ENCODE assay signal across 21 cellular contexts in the genomic region with DNA sequence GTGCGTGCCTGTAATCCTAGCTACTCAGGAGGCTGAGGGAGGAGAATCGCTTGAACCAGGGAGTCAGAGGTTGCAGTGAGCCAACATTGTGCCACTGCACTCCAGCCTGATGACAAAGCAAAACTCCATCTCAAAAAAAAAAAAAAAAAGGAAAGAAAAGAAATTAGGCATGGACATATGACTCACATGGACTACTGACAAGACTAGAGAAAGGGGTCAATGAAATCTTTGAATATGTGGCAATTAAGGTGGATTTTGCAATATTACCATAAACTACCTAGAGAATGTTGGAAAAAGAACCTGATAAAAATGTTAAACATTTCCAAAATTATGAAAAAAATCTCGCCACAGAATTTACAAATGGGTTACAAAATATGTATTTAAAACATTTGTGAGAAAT.
DNase-seq lines count a peak whose midpoint lies in the region; ATAC-seq and TF ChIP-seq lines count a peak whose summit lies in the region.
"Had no signal": no experiment of that assay in that cellular context is flagged by ENCODE, and none has a peak within 500 bp of the region (broad histone marks: within the 10 kb centered on the region; RNA-seq: fewer than 3 reads in every experiment).

No MANE protein-coding gene starts in this region.

- DNase-seq in GM03348 (ENCODE audit: low spot score) (peak; percentile 6), PC-3 (peak; percentile 39), cardiac fibroblast (ENCODE audit: low read depth in 2 of 2) (peak; percentile 67 to 84), omental fat pad (ENCODE audit: low spot score) (no peak), heart right ventricle (no peak)
- DNase-seq in stimulated activated naive B cell treated with anti-CD40 and anti-IgM and Interleukin-4, amounts not matched to agents 10 μg/mL and 1 μg/mL and 100 μg/mL, for 72 hours: no peak
- DNase-seq: DMS79 treated with DMSO at 0.1 percent for 48 hours; dorsolateral prefrontal cortex; NCI-H1417 treated with DMSO at 0.1 percent for 48 hours; NCI-H510A treated with DMSO at 0.1 percent for 48 hours; Peyer's patch; stimulated activated naive CD4-positive, alpha-beta T cell; T-helper 17 cell; thyroid gland had no signal

- H3K4me3 Mint-ChIP-seq in stimulated activated naive B cell treated with anti-CD40 and anti-IgM and Interleukin-4, amounts not matched to agents 10 μg/mL and 1 μg/mL and 100 μg/mL, for 72 hours: no peak overlapping the region
- H3K4me3 Mint-ChIP-seq: memory B cell, T-helper 17 cell had no signal

- H3K4me1 ChIP-seq in PC-3 (ENCODE audit: insufficient read depth, low read length): peaks cover 35% of the 10 kb centered on the region
- peaks cover 0 to 6% (median 0%) of the 10 kb centered on the region in 9 donors for H3K4me1 ChIP-seq in heart right ventricle
- H3K4me1 ChIP-seq: Peyer's patch, thyroid gland had no signal

- no peak overlapping the region for H3K27ac Mint-ChIP-seq in stimulated activated naive B cell treated with anti-CD40 and anti-IgM and Interleukin-4, amounts not matched to agents 10 μg/mL and 1 μg/mL and 100 μg/mL, for 72 hours
- H3K27ac Mint-ChIP-seq: activated T-helper 2 cell treated with anti-CD3 and anti-CD28 coated beads, Interferon-gamma antibody, Interleukin-2, Interleukin-4, amounts not matched to agents 10 μg/mL and 5 μg/mL and 100 μg/mL, durations not matched to agents 14 hours and 24 hours and 36 hours; memory B cell; T-helper 17 cell had no signal

- no TSS peak for BruUV-seq in PC-3 (replicated peaks; lab: Mats Ljungman, UMichigan)

- H3K36me3 Mint-ChIP-seq in stimulated activated naive B cell treated with anti-CD40 and anti-IgM and Interleukin-4, amounts not matched to agents 10 μg/mL and 1 μg/mL and 100 μg/mL, for 72 hours: no peaks in the 10 kb centered on the region
- H3K36me3 Mint-ChIP-seq: memory B cell had no signal

- no peak for ATAC-seq in PC-3
- peak; percentile 63 for ATAC-seq in omental fat pad (ENCODE audit: low FRiP score)
- no peak for ATAC-seq in HG03457 (IDR thresholded peaks at IDR 0.05; ENCODE audit: unreplicated experiment)
- ATAC-seq in GM19328 (IDR thresholded peaks at IDR 0.05; ENCODE audit: unreplicated experiment): no peak
- ATAC-seq in heart right ventricle: no peak
- no peak for ATAC-seq in stimulated activated naive B cell treated with anti-CD40 and anti-IgM and Interleukin-4, amounts not matched to agents 10 μg/mL and 1 μg/mL and 100 μg/mL, for 72 hours (replicated peaks)
- ATAC-seq: T-helper 17 cell had no signal

- H3K9me3 ChIP-seq in PC-3 (ENCODE audit: low read length) (no peaks in the 10 kb centered on the region), heart right ventricle (no peaks in the 10 kb centered on the region)
- H3K9me3 ChIP-seq: Peyer's patch, thyroid gland had no signal

- H3K27me3 ChIP-seq in PC-3 (ENCODE audit: low read length): no peaks in the 10 kb centered on the region
- H3K27me3 ChIP-seq in heart right ventricle: no peaks in the 10 kb centered on the region
- H3K27me3 ChIP-seq: Peyer's patch, thyroid gland had no signal

- no peaks in the 10 kb centered on the region for H3K79me2 ChIP-seq in PC-3 (ENCODE audit: low read length)

- POLR2A ChIA-PET in PC-3 (lab: Charles Lee; ENCODE audit: unreplicated experiment): no interaction called here

- no peak overlapping the region for H3K4me2 ChIP-seq in PC-3 (ENCODE audit: low read length)
- H3K4me2 ChIP-seq: smooth muscle cell had no signal

- no peak overlapping the region for H2AFZ ChIP-seq in PC-3 (ENCODE audit: low read length)

- no peaks in the 10 kb centered on the region for H3K27me3 Mint-ChIP-seq in stimulated activated naive B cell treated with anti-CD40 and anti-IgM and Interleukin-4, amounts not matched to agents 10 μg/mL and 1 μg/mL and 100 μg/mL, for 72 hours
- H3K27me3 Mint-ChIP-seq: memory B cell, T-helper 17 cell had no signal

- H3F3A ChIP-seq in PC-3 (ENCODE audit: low read length, unreplicated experiment): peaks cover 2% of the 10 kb centered on the region

- TF ChIP-seq CTCF in PC-3 (conservative IDR thresholded peaks at IDR 0.05; ENCODE audit: low read depth, low read length) (no peak), cardiac fibroblast (IDR thresholded peaks at IDR 0.05; ENCODE audit: low read depth, low read length) (no peak), omental fat pad (IDR thresholded peaks at IDR 0.05) (no peak), heart right ventricle (IDR thresholded peaks at IDR 0.05) (no peak)

- H3K36me3 ChIP-seq in PC-3 (ENCODE audit: low read depth, low read length) (no peaks in the 10 kb centered on the region), heart right ventricle (no peaks in the 10 kb centered on the region)
- H3K36me3 ChIP-seq: Peyer's patch, thyroid gland had no signal

- no peaks in the 10 kb centered on the region for H3K9me2 ChIP-seq in PC-3 (replicated peaks; ENCODE audit: low read length)

- H4K20me1 ChIP-seq in PC-3 (ENCODE audit: low read length): no peaks in the 10 kb centered on the region

- no peaks in the 10 kb centered on the region for H3K4me1 Mint-ChIP-seq in stimulated activated naive B cell treated with anti-CD40 and anti-IgM and Interleukin-4, amounts not matched to agents 10 μg/mL and 1 μg/mL and 100 μg/mL, for 72 hours
- H3K4me1 Mint-ChIP-seq: memory B cell, T-helper 17 cell had no signal

- no peak overlapping the region for H3K9ac ChIP-seq in PC-3 (ENCODE audit: low read length)

- intact Hi-C loops in PC-3 (cut with micrococcal nuclease): loop anchor here (2.0 kb wide), 1 partner anchor 43 kb away; no protein-coding TSS in a partner anchor
- intact Hi-C loops in heart right ventricle (cut with DNase I): no loop called here

- WGBS in heart right ventricle, 2 donors: 82 to 88% methylated on average over 3 of the region's 3 CpGs

- H3K4me3 ChIP-seq in PC-3 (ENCODE audit: low read length): no peak overlapping the region
- no peak overlapping the region for H3K4me3 ChIP-seq in cardiac fibroblast (replicated peaks in 1 of 2; ENCODE audit: low read depth in 2 of 2, low read length in 2 of 2)
- no peak overlapping the region for H3K4me3 ChIP-seq in heart right ventricle
- H3K4me3 ChIP-seq: dorsolateral prefrontal cortex, Peyer's patch, SK-N-MC, smooth muscle cell, thyroid gland had no signal

- CTCF ChIA-PET in PC-3 (lab: Charles Lee): no interaction called here

- H3K27ac ChIP-seq in PC-3 (ENCODE audit: low read length) (no peak overlapping the region), heart right ventricle (no peak overlapping the region)
- H3K27ac ChIP-seq: dorsolateral prefrontal cortex, Peyer's patch, SK-N-MC, thyroid gland, VCaP had no signal

- H3K9me3 Mint-ChIP-seq in stimulated activated naive B cell treated with anti-CD40 and anti-IgM and Interleukin-4, amounts not matched to agents 10 μg/mL and 1 μg/mL and 100 μg/mL, for 72 hours: peaks cover under 1 to 1% of the 10 kb centered on the region in 2 donors
- H3K9me3 Mint-ChIP-seq: memory B cell had no signal

Comparison
In these comparisons a context has a peak if more than half of its experiments do, and no peak if none do; other contexts are left out.
1. DNase-seq: peak in GM03348 (single experiment), PC-3 (single experiment) and cardiac fibroblast (2 of 2); none in omental fat pad (single experiment), heart right ventricle (0 of 2) and stimulated activated naive B cell treated with anti-CD40 and anti-IgM and Interleukin-4, amounts not matched to agents 10 μg/mL and 1 μg/mL and 100 μg/mL, for 72 hours (single experiment).